Comparison of ENCODE assay signal across 1 cellular context in the genomic region with DNA sequence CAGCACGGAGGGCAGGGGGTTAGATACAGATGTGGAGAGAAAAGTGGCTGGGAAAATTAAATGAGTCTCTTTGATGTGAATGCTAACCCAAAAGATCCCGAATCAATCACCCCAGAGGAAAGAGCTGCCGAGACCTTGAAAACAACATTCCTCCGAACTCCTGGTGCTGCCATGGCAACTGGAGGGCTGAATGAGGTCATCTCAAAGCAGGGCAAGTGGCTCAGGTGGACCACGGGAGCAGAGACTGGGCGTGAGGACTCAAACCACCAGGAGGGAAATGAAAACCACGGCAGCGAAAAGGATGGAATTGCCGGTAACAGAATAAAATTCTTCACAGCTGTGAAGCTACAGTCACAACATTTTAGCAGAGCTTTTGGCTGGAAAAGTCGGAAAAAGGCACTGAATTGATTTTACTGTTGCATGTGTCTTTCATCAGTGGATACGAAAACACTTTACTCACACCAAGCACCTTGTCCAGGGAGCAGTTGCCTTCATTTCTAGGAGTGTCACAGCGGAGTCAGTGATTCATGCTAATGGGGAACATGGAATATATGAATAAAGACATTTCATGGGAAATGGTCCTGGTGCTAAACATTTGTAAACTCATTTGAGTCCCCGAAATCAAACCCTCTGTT.
TF ChIP-seq lines count a peak whose summit lies in the region.

No MANE protein-coding gene starts in this region.

TF ChIP-seq in WTC11, 78 proteins besides CTCF, POLR2A, EP300 and RAD21 (continued from another document):
- TF ChIP-seq, protein P1, sequence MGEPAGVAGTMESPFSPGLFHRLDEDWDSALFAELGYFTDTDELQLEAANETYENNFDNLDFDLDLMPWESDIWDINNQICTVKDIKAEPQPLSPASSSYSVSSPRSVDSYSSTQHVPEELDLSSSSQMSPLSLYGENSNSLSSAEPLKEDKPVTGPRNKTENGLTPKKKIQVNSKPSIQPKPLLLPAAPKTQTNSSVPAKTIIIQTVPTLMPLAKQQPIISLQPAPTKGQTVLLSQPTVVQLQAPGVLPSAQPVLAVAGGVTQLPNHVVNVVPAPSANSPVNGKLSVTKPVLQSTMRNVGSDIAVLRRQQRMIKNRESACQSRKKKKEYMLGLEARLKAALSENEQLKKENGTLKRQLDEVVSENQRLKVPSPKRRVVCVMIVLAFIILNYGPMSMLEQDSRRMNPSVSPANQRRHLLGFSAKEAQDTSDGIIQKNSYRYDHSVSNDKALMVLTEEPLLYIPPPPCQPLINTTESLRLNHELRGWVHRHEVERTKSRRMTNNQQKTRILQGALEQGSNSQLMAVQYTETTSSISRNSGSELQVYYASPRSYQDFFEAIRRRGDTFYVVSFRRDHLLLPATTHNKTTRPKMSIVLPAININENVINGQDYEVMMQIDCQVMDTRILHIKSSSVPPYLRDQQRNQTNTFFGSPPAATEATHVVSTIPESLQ (CRISPR knock-in tag; IDR thresholded peaks at IDR 0.05) = no peak
